ENCODE assay signal across 10 cellular contexts in genomic region chr7:23234569-23235296, GRCh38. TPM values are rescaled to one million over a fixed set of nuclear protein-coding genes. Genes with fewer than 3 reads are reported as not detected.
DNase-seq lines count a peak whose midpoint lies in the region; ATAC-seq, FAIRE-seq and TF ChIP-seq lines count a peak whose summit lies in the region.
"Had no signal": no experiment of that assay in that cellular context is flagged by ENCODE, and none has a peak within 500 bp of the region (broad histone marks: within the 10 kb centered on the region; RNA-seq: fewer than 3 reads in every experiment).

No MANE protein-coding gene starts in this region.

- TF ChIP-seq CTCF in OCI-LY1 (IDR thresholded peaks at IDR 0.05; ENCODE audit: low read length) = no peak
- TF ChIP-seq CTCF in heart left ventricle (IDR thresholded peaks at IDR 0.05) = no peak

- no peak overlapping the region for H3K9ac ChIP-seq in OCI-LY1 (ENCODE audit: low read length)

- H4K20me1 ChIP-seq in OCI-LY1 (ENCODE audit: insufficient read depth, low read length) = no peaks in the 10 kb centered on the region

- H3K9me3 ChIP-seq in OCI-LY1 (ENCODE audit: low read length) (no peaks in the 10 kb centered on the region), heart left ventricle (no peaks in the 10 kb centered on the region)

- H3K4me1 ChIP-seq in OCI-LY1 (ENCODE audit: insufficient read depth, low read length, severe bottlenecking) (peaks cover 9% of the 10 kb centered on the region), heart left ventricle (peaks cover 0 to 2% (median 0%) of the 10 kb centered on the region in 12 donors)

- TF ChIP-seq POLR2A in heart left ventricle (IDR thresholded peaks at IDR 0.05) = no peak

- no peaks in the 10 kb centered on the region for H3F3A ChIP-seq in OCI-LY1 (ENCODE audit: insufficient read depth, low read length)

- intact Hi-C loops in sciatic nerve (cut with DNase I) = no loop called here
- intact Hi-C loops in heart left ventricle (cut with DNase I) = no loop called here

- H3K4me3 ChIP-seq in OCI-LY1 (ENCODE audit: low read depth, low read length, poor library complexity, severe bottlenecking) (peak overlapping the region; percentile 2), heart left ventricle (no peak overlapping the region)

- H3K27ac ChIP-seq in OCI-LY1 (ENCODE audit: low read depth, low read length, poor library complexity, severe bottlenecking) (no peak overlapping the region), heart left ventricle (no peak overlapping the region)

- ATAC-seq in GM19023 (IDR thresholded peaks at IDR 0.05; ENCODE audit: unreplicated experiment) (peak; percentile 94), HG02763 (IDR thresholded peaks at IDR 0.05; ENCODE audit: unreplicated experiment) (peak; percentile 93), sciatic nerve (peak; percentile 21), heart left ventricle (no peak)

- H3K36me3 ChIP-seq in OCI-LY1 (ENCODE audit: insufficient read depth, low read length) = no peaks in the 10 kb centered on the region
- no peaks in the 10 kb centered on the region for H3K36me3 ChIP-seq in heart left ventricle

- no peaks in the 10 kb centered on the region for H3K79me2 ChIP-seq in OCI-LY1 (ENCODE audit: insufficient read depth, low read length)

- H2AFZ ChIP-seq in OCI-LY1 (ENCODE audit: low read length) = no peak overlapping the region

- DNase-seq in sciatic nerve (ENCODE audit: low spot score) (no peak), NCI-H2196 (lab: John Stamatoyannopoulos, UW; ENCODE audit: unreplicated experiment) (no peak), heart left ventricle (no peak), urothelium cell line (ENCODE audit: low spot score) (no peak), NK-92 (lab: John Stamatoyannopoulos, UW; ENCODE audit: unreplicated experiment) (no peak)
- DNase-seq: natural killer cell, NCI-H524 treated with DMSO at 0.1 percent for 48 hours had no signal

- no peaks in the 10 kb centered on the region for H3K9me2 ChIP-seq in OCI-LY1 (ENCODE audit: low read depth, low read length)

- WGBS in heart left ventricle, 4 donors = 74 to 83% (median 76%) methylated on average over 9 of the region's 9 CpGs

- peak overlapping the region; percentile 21 for H3K4me2 ChIP-seq in OCI-LY1 (ENCODE audit: low read length)

- no peaks in the 10 kb centered on the region for H3K27me3 ChIP-seq in OCI-LY1 (ENCODE audit: insufficient read depth, low read length)
- no peaks in the 10 kb centered on the region for H3K27me3 ChIP-seq in heart left ventricle

- FAIRE-seq in urothelium cell line (lab: Jason Lieb, UNC) = no peak

RNA-seq across cellular contexts. Expression of gene GPNMB, which starts 11.8 kb away (rescaled TPM):
- total RNA-seq in sciatic nerve (145 TPM), heart left ventricle (100 to 1,000 TPM; 191 to 561 (median 259) TPM)
- 100 to 1,000 TPM in 1 of 2 donors, 10 to 100 TPM in 1; 97.5 to 189 TPM for polyA plus RNA-seq in heart left ventricle
- total RNA-seq: natural killer cell had no signal

RNA-seq across cellular contexts. Expression of gene NUP42, which starts 52.9 kb away (rescaled TPM):
- total RNA-seq in sciatic nerve (26.6 TPM), heart left ventricle (10 to 100 TPM; 12.7 to 24.7 (median 18.9) TPM)
- 10 to 100 TPM; 19.4 to 26.1 TPM for polyA plus RNA-seq in heart left ventricle

Comparison
In these comparisons a context has a peak if more than half of its experiments do, and no peak if none do; other contexts are left out.
1. ATAC-seq: peak in GM19023 (single experiment), HG02763 (single experiment) and sciatic nerve (single experiment); none in heart left ventricle (0 of 4).